Comparison of ENCODE assay signal across 11 cellular contexts in the genomic region with DNA sequence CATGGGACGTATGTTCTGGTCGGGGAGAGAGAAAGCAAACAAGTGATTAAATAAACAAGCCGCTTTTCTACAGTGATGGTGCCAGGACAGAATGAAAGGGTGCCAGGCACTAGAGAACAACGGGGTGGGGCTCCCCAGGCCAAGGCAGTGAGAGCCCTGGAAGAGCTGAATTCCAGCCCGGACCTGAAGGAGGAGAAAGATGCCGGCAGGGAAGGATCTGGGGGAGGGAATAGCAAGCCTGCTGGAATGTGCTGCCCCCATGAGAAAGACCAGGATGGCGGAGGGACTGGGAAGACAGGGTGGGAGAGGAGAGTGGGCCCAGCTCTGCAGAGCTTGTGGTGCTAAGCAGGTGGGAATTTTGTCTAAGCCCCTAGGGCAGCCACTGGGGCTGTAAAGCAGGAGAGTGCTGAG. TPM values are rescaled to one million over a fixed set of nuclear protein-coding genes. Genes with fewer than 3 reads are reported as not detected.
DNase-seq lines count a peak whose midpoint lies in the region; ATAC-seq, FAIRE-seq and TF ChIP-seq lines count a peak whose summit lies in the region.
"Had no signal": no experiment of that assay in that cellular context is flagged by ENCODE, and none has a peak within 500 bp of the region (broad histone marks: within the 10 kb centered on the region; RNA-seq: fewer than 3 reads in every experiment).

No MANE protein-coding gene starts in this region.

- H3K27ac Mint-ChIP-seq in activated naive CD8-positive, alpha-beta T cell treated with anti-CD3 and anti-CD28 coated beads, Interleukin-2, amount 50 U/mL, for 24 hours = no peak overlapping the region
- H3K27ac Mint-ChIP-seq: T-helper 1 cell treated with Interleukin-12 subunit alpha and Interleukin-12 subunit beta and Interleukin-4 antibody, amounts not matched to agents 30 μg/mL and 1 μg/mL, for 36 hours had no signal

- H3K4me3 Mint-ChIP-seq in activated naive CD8-positive, alpha-beta T cell treated with anti-CD3 and anti-CD28 coated beads, Interleukin-2, amount 50 U/mL, for 24 hours = no peak overlapping the region
- H3K4me3 Mint-ChIP-seq: T-helper 1 cell treated with Interleukin-12 subunit alpha and Interleukin-12 subunit beta and Interleukin-4 antibody, amounts not matched to agents 30 μg/mL and 1 μg/mL, for 36 hours had no signal

- CTCF ChIA-PET in HepG2 (lab: Yijun Ruan, JAX; ENCODE audit: low intra/inter-chr PET ratio, low total read pairs) = no interaction called here

- no TSS peak for BruUV-seq in HepG2 (replicated peaks; lab: Mats Ljungman, UMichigan)

- H3K4me3 ChIP-seq in H7 (ENCODE audit: insufficient read depth, low read depth, low read length) = no peak overlapping the region
- H3K4me3 ChIP-seq in body of pancreas = no peak overlapping the region
- peak overlapping the region in 1 of 3 experiments; percentile 8; a peak in 2 of 6 replicates for H3K4me3 ChIP-seq in HepG2 (replicated peaks in 1 of 3; ENCODE audit: insufficient read depth in 1 of 3, low read depth in 2 of 3, low read length in 3 of 3)
- no peak overlapping the region for H3K4me3 ChIP-seq in smooth muscle cell

- H3K27me3 ChIP-seq in H7 (ENCODE audit: control insufficient read depth, insufficient read depth, low read length) (no peaks in the 10 kb centered on the region), body of pancreas (no peaks in the 10 kb centered on the region), HepG2 (ENCODE audit: control insufficient read depth in 1 of 2, insufficient read depth in 2 of 2, low read length in 2 of 2) (peaks cover 7 to 25% of the 10 kb centered on the region in 2 experiments; a peak in 4 of 5 replicates), smooth muscle cell (ENCODE audit: low read depth) (no peaks in the 10 kb centered on the region)

- H3K9me3 Mint-ChIP-seq in activated naive CD8-positive, alpha-beta T cell treated with anti-CD3 and anti-CD28 coated beads, Interleukin-2, amount 50 U/mL, for 24 hours = no peaks in the 10 kb centered on the region
- H3K9me3 Mint-ChIP-seq: T-helper 1 cell treated with Interleukin-12 subunit alpha and Interleukin-12 subunit beta and Interleukin-4 antibody, amounts not matched to agents 30 μg/mL and 1 μg/mL, for 36 hours had no signal

- no peak for TF ChIP-seq CTCF in body of pancreas (IDR thresholded peaks at IDR 0.05)
- no peak for TF ChIP-seq CTCF in HepG2 (CRISPR knock-in tag; IDR thresholded peaks at IDR 0.05)
- TF ChIP-seq CTCF in smooth muscle cell (IDR thresholded peaks at IDR 0.05; ENCODE audit: borderline replicate concordance, insufficient read depth, poor library complexity, severe bottlenecking) = no peak
- no peak for TF ChIP-seq CTCF in GM10266 (IDR thresholded peaks at IDR 0.05; ENCODE audit: control insufficient read depth, insufficient read depth, low read depth, missing control alignments)

- TF ChIP-seq EP300 in HepG2 (IDR thresholded peaks at IDR 0.05; ENCODE audit: low read depth in 2 of 2, low read length in 2 of 2) = no peak
- no peak; the same call in 1 of the 2 replicates for TF ChIP-seq EP300 in HepG2 (CRISPR knock-in tag; IDR thresholded peaks at IDR 0.05; ENCODE audit: borderline replicate concordance)

- ATAC-seq in body of pancreas (peak; percentile 29), HepG2 (peak; percentile 41), GM21737 (IDR thresholded peaks at IDR 0.05; ENCODE audit: unreplicated experiment) (no peak)
- no peak for ATAC-seq in activated naive CD8-positive, alpha-beta T cell treated with anti-CD3 and anti-CD28 coated beads, Interleukin-2, amount 50 U/mL, for 24 hours

- no peaks in the 10 kb centered on the region for H3K79me2 ChIP-seq in HepG2 (ENCODE audit: insufficient read depth, low read length)
- peaks cover 14% of the 10 kb centered on the region for H3K79me2 ChIP-seq in smooth muscle cell (ENCODE audit: low read depth)

- WGBS in body of pancreas, 2 donors = 31% methylated on average over 7 of the region's 7 CpGs
- WGBS in HepG2 (ENCODE audit: low lambda C conversion rate) = 13% methylated on average over 7 of the region's 7 CpGs
- 44% methylated on average over 7 of the region's 7 CpGs for WGBS in smooth muscle cell (ENCODE audit: low lambda C conversion rate)

- H3K4me1 Mint-ChIP-seq in activated naive CD8-positive, alpha-beta T cell treated with anti-CD3 and anti-CD28 coated beads, Interleukin-2, amount 50 U/mL, for 24 hours = peaks cover 7% of the 10 kb centered on the region

- H3K4me1 ChIP-seq in body of pancreas (no peaks in the 10 kb centered on the region), HepG2 (ENCODE audit: insufficient read depth, low read length) (peaks cover 46% of the 10 kb centered on the region), smooth muscle cell (ENCODE audit: low read depth) (peaks cover 41% of the 10 kb centered on the region)

- H3K4me2 ChIP-seq in HepG2 (ENCODE audit: low read depth, low read length) = peak overlapping the region; percentile 61
- peak overlapping the region; percentile 78 for H3K4me2 ChIP-seq in smooth muscle cell

- no peaks in the 10 kb centered on the region for H3K36me3 Mint-ChIP-seq in activated naive CD8-positive, alpha-beta T cell treated with anti-CD3 and anti-CD28 coated beads, Interleukin-2, amount 50 U/mL, for 24 hours (ENCODE audit: low read depth)

- H4K20me1 ChIP-seq in HepG2 (ENCODE audit: insufficient read depth, low read length) (no peaks in the 10 kb centered on the region), smooth muscle cell (ENCODE audit: low read depth) (peaks cover 21% of the 10 kb centered on the region)

- intact Hi-C loops in body of pancreas (cut with DNase I) = no loop called here
- intact Hi-C loops in HepG2 (cut with micrococcal nuclease; ENCODE audit: unreplicated experiment) = no loop called here

- H3K36me3 ChIP-seq in H7 (replicated peaks; ENCODE audit: control insufficient read depth, insufficient read depth, low read length) (peaks cover 2% of the 10 kb centered on the region), body of pancreas (replicated peaks in 1 of 2; ENCODE audit: insufficient read depth in 1 of 2, low read depth in 2 of 2) (no peaks in the 10 kb centered on the region), HepG2 (replicated peaks in 1 of 2; ENCODE audit: control insufficient read depth in 1 of 2, insufficient read depth in 2 of 2, low read length in 2 of 2) (no peaks in the 10 kb centered on the region; a peak in 2 of 5 replicates), smooth muscle cell (ENCODE audit: low read depth) (no peaks in the 10 kb centered on the region)

- peaks cover 11% of the 10 kb centered on the region for H3K27me3 Mint-ChIP-seq in activated naive CD8-positive, alpha-beta T cell treated with anti-CD3 and anti-CD28 coated beads, Interleukin-2, amount 50 U/mL, for 24 hours

- H3F3A ChIP-seq in smooth muscle cell (ENCODE audit: low read depth) = peaks cover 38% of the 10 kb centered on the region

- peak overlapping the region; percentile 18 for H2AFZ ChIP-seq in HepG2 (ENCODE audit: low read length)
- no peak overlapping the region for H2AFZ ChIP-seq in smooth muscle cell (ENCODE audit: low read depth)

- no peak for TF ChIP-seq POLR2A in body of pancreas (IDR thresholded peaks at IDR 0.05)
- TF ChIP-seq POLR2A in HepG2 (IDR thresholded peaks at IDR 0.05; ENCODE audit: insufficient read depth in 1 of 2, low read depth in 2 of 2, low read length in 2 of 2) = no peak

- no peak for TF ChIP-seq RAD21 in HepG2 (CRISPR knock-in tag; IDR thresholded peaks at IDR 0.05)

- POLR2A ChIA-PET in HepG2 (lab: Yijun Ruan, JAX) = interaction anchor here (1.1 to 1.5 kb wide), 2 partner anchors 8 to 39 kb away, joined by 4 to 5 read pairs; partner anchors contain the start of gene SNAI1

- no peak for FAIRE-seq in HepG2 (lab: Jason Lieb, UNC)

- in situ Hi-C loops in HepG2 (cut with HindIII; ENCODE audit: extremely low pct_ligation_motif_present, low pct_unique_long_range_greater_than_20kb) = no loop called here

- H3K9me3 ChIP-seq in body of pancreas (no peaks in the 10 kb centered on the region), HepG2 (ENCODE audit: low read length) (no peaks in the 10 kb centered on the region), smooth muscle cell (replicated peaks; ENCODE audit: low read depth) (no peaks in the 10 kb centered on the region)

- peak; percentile 52 for DNase-seq in H7
- no peak for DNase-seq in body of pancreas
- no peak for DNase-seq in HepG2 (ENCODE audit: low spot score)
- no peak for DNase-seq in smooth muscle cell (lab: John Stamatoyannopoulos, UW; ENCODE audit: unreplicated experiment)
- no peak for DNase-seq in GM10266 (ENCODE audit: extremely low spot score)
- no peak for DNase-seq in NCI-H187 treated with DMSO at 0.1 percent for 48 hours (lab: John Stamatoyannopoulos, UW)
- no peak for DNase-seq in activated naive CD8-positive, alpha-beta T cell treated with anti-CD3 and anti-CD28 coated beads, Interleukin-2, amount 50 U/mL, for 24 hours
- DNase-seq: activated T-cell treated with anti-CD3 and anti-CD28 coated beads for 4 hours, NCI-H1694 treated with DMSO at 0.1 percent for 48 hours had no signal

- peak overlapping the region in 1 of 4 donors; percentile 51 for H3K27ac ChIP-seq in body of pancreas
- H3K27ac ChIP-seq in HepG2 (ENCODE audit: extremely low read length, insufficient read depth, low read length) = no peak overlapping the region
- peak overlapping the region; percentile 91 for H3K27ac ChIP-seq in smooth muscle cell (ENCODE audit: low read depth)

- H3K9ac ChIP-seq in HepG2 (ENCODE audit: insufficient read depth, low read depth, low read length) (0 out of 2 replicates have a peak overlapping the region, but pooled peaks have one; percentile 2), smooth muscle cell (ENCODE audit: low read depth) (peak overlapping the region; percentile 50)

RNA-seq across cellular contexts. Expression of gene SNAI1, which starts 7.5 kb away (rescaled TPM):
- 9.4 and 13.3 TPM in 2 replicates for total RNA-seq in H7 (2014; rRNA removed; shearing (Covaris generic))
- total RNA-seq in body of pancreas (1 to 10 TPM in 1 of 2 donors, under 1 TPM in 1; 0.78 to 3.3 TPM), HepG2 (2016; rRNA removed; fragmentation: Illumina TruSeq; extraction: Trizol) (1.3 and 1.4 TPM in 2 replicates), smooth muscle cell (3.7 and 5.6 TPM in 2 replicates)
- total RNA-seq in HepG2 (2016; cell fraction: cytosol; rRNA removed; fragmentation: Illumina TruSeq; extraction: Trizol; ENCODE audit: low read depth) = 0.35 and 0.40 TPM in 2 replicates
- 1.1 and 1.4 TPM in 2 replicates for total RNA-seq in HepG2 (2016; cell fraction: insoluble cytoplasmic fraction; rRNA removed; fragmentation: Illumina TruSeq; extraction: Trizol)
- 0.68 and 1.4 TPM in 2 replicates for total RNA-seq in HepG2 (2016; cell fraction: membrane; rRNA removed; fragmentation: Illumina TruSeq; extraction: Trizol)
- 1.4 and 2.3 TPM in 2 replicates for total RNA-seq in HepG2 (2016; cell fraction: nucleus; rRNA removed; fragmentation: Illumina TruSeq; extraction: Trizol)
- polyA plus RNA-seq in HepG2 (2011; rRNA removed) (1.3 and 1.5 TPM in 2 replicates), smooth muscle cell (16.1 and 20.7 TPM in 2 replicates)
- 0.35 and 0.76 TPM in 2 replicates for polyA plus RNA-seq in HepG2 (2011; cell fraction: cytosol; rRNA removed)
- polyA plus RNA-seq in HepG2 (2011; cell fraction: nucleus; rRNA removed) = 3.0 and 3.7 TPM in 2 replicates
- 1.5 and 1.6 TPM in 2 replicates for polyA plus RNA-seq in HepG2 (2012)
- polyA plus RNA-seq in HepG2 (2016; cell fraction: cytosol; fragmentation: Illumina TruSeq; extraction: Trizol; ENCODE audit: low read depth) = 0.55 and 0.59 TPM in 2 replicates
- 2.2 and 3.6 TPM in 2 replicates for polyA plus RNA-seq in HepG2 (2016; cell fraction: insoluble cytoplasmic fraction; fragmentation: Illumina TruSeq; extraction: Trizol; ENCODE audit: low read depth)
- polyA plus RNA-seq in HepG2 (2016; cell fraction: membrane; fragmentation: Illumina TruSeq; extraction: Trizol; ENCODE audit: low read depth) = 0.93 and 1.2 TPM in 2 replicates
- polyA plus RNA-seq in HepG2 (2016; cell fraction: nucleus; fragmentation: Illumina TruSeq; extraction: Trizol; ENCODE audit: insufficient read depth, low read depth) = 3.5 and 4.2 TPM in 2 replicates
- 1.4 and 7.4 TPM in 2 replicates for polyA minus RNA-seq in HepG2 (2011; rRNA and poly(A)+ RNA removed; ENCODE audit: low replicate concordance)
- 0.40 and 0.79 TPM in 2 replicates for polyA minus RNA-seq in HepG2 (2011; cell fraction: cytosol; rRNA and poly(A)+ RNA removed)
- 0.77 and 1.6 TPM in 2 replicates for polyA minus RNA-seq in HepG2 (2011; cell fraction: nucleus; rRNA and poly(A)+ RNA removed)

RNA-seq across cellular contexts. Expression of gene RNF114, which starts 54.1 kb away (rescaled TPM):
- 75.7 and 76.4 TPM in 2 replicates for total RNA-seq in H7 (2014; rRNA removed; shearing (Covaris generic))
- total RNA-seq in body of pancreas (100 to 1,000 TPM in 1 of 2 donors, 10 to 100 TPM in 1; 82.0 to 181 TPM), HepG2 (2016; rRNA removed; fragmentation: Illumina TruSeq; extraction: Trizol) (119 and 137 TPM in 2 replicates), smooth muscle cell (54.2 and 62.7 TPM in 2 replicates)
- 20.7 and 21.9 TPM in 2 replicates for total RNA-seq in HepG2 (2016; cell fraction: cytosol; rRNA removed; fragmentation: Illumina TruSeq; extraction: Trizol; ENCODE audit: low read depth)
- total RNA-seq in HepG2 (2016; cell fraction: insoluble cytoplasmic fraction; rRNA removed; fragmentation: Illumina TruSeq; extraction: Trizol) = 117 and 134 TPM in 2 replicates
- total RNA-seq in HepG2 (2016; cell fraction: membrane; rRNA removed; fragmentation: Illumina TruSeq; extraction: Trizol) = 58.2 and 60.7 TPM in 2 replicates
- total RNA-seq in HepG2 (2016; cell fraction: nucleus; rRNA removed; fragmentation: Illumina TruSeq; extraction: Trizol) = 54.0 and 64.8 TPM in 2 replicates
- polyA plus RNA-seq in HepG2 (2011; rRNA removed) (120 and 126 TPM in 2 replicates), smooth muscle cell (80.5 and 87.2 TPM in 2 replicates)
- 177 and 201 TPM in 2 replicates for polyA plus RNA-seq in HepG2 (2011; cell fraction: cytosol; rRNA removed)
- 108 and 112 TPM in 2 replicates for polyA plus RNA-seq in HepG2 (2011; cell fraction: nucleus; rRNA removed)
- 108 and 111 TPM in 2 replicates for polyA plus RNA-seq in HepG2 (2012)
- polyA plus RNA-seq in HepG2 (2016; cell fraction: cytosol; fragmentation: Illumina TruSeq; extraction: Trizol; ENCODE audit: low read depth) = 27.1 and 29.4 TPM in 2 replicates
- 140 and 169 TPM in 2 replicates for polyA plus RNA-seq in HepG2 (2016; cell fraction: insoluble cytoplasmic fraction; fragmentation: Illumina TruSeq; extraction: Trizol; ENCODE audit: low read depth)
- 33.3 and 36.2 TPM in 2 replicates for polyA plus RNA-seq in HepG2 (2016; cell fraction: membrane; fragmentation: Illumina TruSeq; extraction: Trizol; ENCODE audit: low read depth)
- polyA plus RNA-seq in HepG2 (2016; cell fraction: nucleus; fragmentation: Illumina TruSeq; extraction: Trizol; ENCODE audit: insufficient read depth, low read depth) = 104 and 116 TPM in 2 replicates
- 71.3 and 124 TPM in 2 replicates for polyA minus RNA-seq in HepG2 (2011; rRNA and poly(A)+ RNA removed; ENCODE audit: low replicate concordance)
- polyA minus RNA-seq in HepG2 (2011; cell fraction: cytosol; rRNA and poly(A)+ RNA removed) = 93.0 and 100 TPM in 2 replicates
- 73.1 and 76.2 TPM in 2 replicates for polyA minus RNA-seq in HepG2 (2011; cell fraction: nucleus; rRNA and poly(A)+ RNA removed)

Comparison
In these comparisons a context has a peak if more than half of its experiments do, and no peak if none do; other contexts are left out.
1. ATAC-seq: peak in body of pancreas (single experiment) and HepG2 (single experiment); none in GM21737 (single experiment) and activated naive CD8-positive, alpha-beta T cell treated with anti-CD3 and anti-CD28 coated beads, Interleukin-2, amount 50 U/mL, for 24 hours (single experiment).